In the genomic region with DNA sequence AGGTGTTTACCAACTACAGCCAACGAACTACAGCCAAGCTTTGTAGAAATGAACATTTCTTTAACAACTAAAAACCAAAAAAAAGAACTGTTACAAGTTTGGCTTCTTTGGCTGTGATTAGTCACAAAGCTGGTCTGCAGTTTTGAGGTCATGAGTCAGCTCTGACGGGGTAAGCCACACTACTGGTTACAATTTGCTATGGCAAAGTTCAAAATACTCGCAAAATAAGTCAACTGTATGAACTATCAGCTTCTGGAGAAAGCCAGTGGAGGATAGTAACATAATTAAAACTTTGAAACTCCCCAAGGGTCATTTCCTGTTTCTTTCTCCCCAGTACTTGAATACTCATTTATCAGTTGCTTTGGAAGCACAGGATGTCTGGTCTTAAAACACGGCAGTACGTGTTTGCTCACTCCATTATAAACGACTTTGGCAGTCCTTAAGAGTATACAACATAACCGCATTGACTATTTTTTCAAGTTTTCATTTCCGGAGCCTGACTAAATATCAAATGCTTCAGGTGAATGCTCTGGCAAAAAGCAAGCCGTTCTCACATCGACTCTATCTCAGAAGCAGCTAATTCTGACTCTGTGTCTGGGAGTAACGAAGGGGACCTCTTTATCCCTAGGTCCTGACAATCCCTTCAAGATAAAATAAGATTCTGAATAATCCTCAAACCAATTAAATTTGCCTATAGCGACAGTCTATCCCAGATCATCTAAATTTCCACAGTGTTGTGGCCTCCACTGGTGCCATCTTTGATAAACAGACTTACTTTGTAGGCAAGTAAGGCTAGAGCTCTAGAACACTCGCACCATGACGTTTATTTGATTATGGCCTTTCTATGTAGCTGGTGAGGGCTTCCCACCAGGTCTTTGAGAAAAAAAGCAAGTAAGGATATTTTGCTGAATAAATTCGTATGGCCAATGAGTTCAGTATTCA, we compare ENCODE assay signal across 8 cellular contexts. TPM values are rescaled to one million over a fixed set of nuclear protein-coding genes. Genes with fewer than 3 reads are reported as not detected.
DNase-seq lines count a peak whose midpoint lies in the region; ATAC-seq lines count a peak whose summit lies in the region.

No MANE protein-coding gene starts in this region.

- DNase-seq in ELR (ENCODE audit: low read depth) (peak; percentile 99), OCI-M1 (lab: John Stamatoyannopoulos, UW) (peak; percentile 62), left colon (no peak), NCI-H446 (lab: John Stamatoyannopoulos, UW) (no peak)
- DNase-seq in activated naive CD4-positive, alpha-beta T cell treated with anti-CD3 and anti-CD28 coated beads for 36 hours, result peak; percentile 91
- DNase-seq in stimulated activated CD8-positive, alpha-beta memory T cell treated with anti-CD3 and anti-CD28 coated beads, Interleukin-15, amount 100 ng/mL, for 48 hours (ENCODE audit: low read depth in 2 of 2), result peak; percentile 64 to 68

- no peaks in the 10 kb centered on the region for H3K36me3 Mint-ChIP-seq in activated naive CD4-positive, alpha-beta T cell treated with anti-CD3 and anti-CD28 coated beads for 36 hours (ENCODE audit: low read depth)

- H3K27me3 Mint-ChIP-seq in activated naive CD4-positive, alpha-beta T cell treated with anti-CD3 and anti-CD28 coated beads for 36 hours (ENCODE audit: low read depth), result no peaks in the 10 kb centered on the region

- ATAC-seq in HG02623 (IDR thresholded peaks at IDR 0.05; ENCODE audit: unreplicated experiment), result peak; percentile 62
- peak; percentile 54 for ATAC-seq in left colon
- no peak for ATAC-seq in GM21515 (IDR thresholded peaks at IDR 0.05; ENCODE audit: unreplicated experiment)

- intact Hi-C loops in activated naive CD4-positive, alpha-beta T cell treated with anti-CD3 and anti-CD28 coated beads for 36 hours (cut with micrococcal nuclease), result loop anchor here (1.0 to 2.0 kb wide), 10 partner anchors 10 to 543 kb away; a partner anchor contains a TSS
- intact Hi-C loops in left colon (cut with DNase I, micrococcal nuclease), result no loop called here

- no peaks in the 10 kb centered on the region for H3K9me3 Mint-ChIP-seq in activated naive CD4-positive, alpha-beta T cell treated with anti-CD3 and anti-CD28 coated beads for 36 hours

- CTCF ChIA-PET in activated naive CD4-positive, alpha-beta T cell treated with anti-CD3 and anti-CD28 coated beads for 36 hours (lab: Charles Lee), result interaction anchor here (0.6 to 3.0 kb wide), 9 partner anchors 10 to 536 kb away, joined by 3 to 12 read pairs (median 4); a partner anchor contains a TSS

- peak overlapping the region; percentile 95 for H3K27ac Mint-ChIP-seq in activated naive CD4-positive, alpha-beta T cell treated with anti-CD3 and anti-CD28 coated beads for 36 hours

- peak overlapping the region; percentile 40 for H3K4me3 Mint-ChIP-seq in activated naive CD4-positive, alpha-beta T cell treated with anti-CD3 and anti-CD28 coated beads for 36 hours

- H3K4me1 Mint-ChIP-seq in activated naive CD4-positive, alpha-beta T cell treated with anti-CD3 and anti-CD28 coated beads for 36 hours (ENCODE audit: low read depth), result peaks cover 45% of the 10 kb centered on the region

RNA-seq across cellular contexts. Expression of a gene that starts 10.6 kb away (rescaled TPM):
- 1 to 10 TPM; 2.7 to 2.8 TPM for total RNA-seq in activated naive CD4-positive, alpha-beta T cell treated with anti-CD3 and anti-CD28 coated beads for 36 hours
- total RNA-seq in left colon, result 1 to 10 TPM; 4.9 to 5.8 TPM

Comparison
In these comparisons a context has a peak if more than half of its experiments do, and no peak if none do; other contexts are left out.
1. DNase-seq: peak in ELR (single experiment), OCI-M1 (single experiment), activated naive CD4-positive, alpha-beta T cell treated with anti-CD3 and anti-CD28 coated beads for 36 hours (single experiment) and stimulated activated CD8-positive, alpha-beta memory T cell treated with anti-CD3 and anti-CD28 coated beads, Interleukin-15, amount 100 ng/mL, for 48 hours (2 of 2); none in left colon (0 of 2) and NCI-H446 (0 of 2).